ENCODE assay signal across 19 cellular contexts in the genomic region with DNA sequence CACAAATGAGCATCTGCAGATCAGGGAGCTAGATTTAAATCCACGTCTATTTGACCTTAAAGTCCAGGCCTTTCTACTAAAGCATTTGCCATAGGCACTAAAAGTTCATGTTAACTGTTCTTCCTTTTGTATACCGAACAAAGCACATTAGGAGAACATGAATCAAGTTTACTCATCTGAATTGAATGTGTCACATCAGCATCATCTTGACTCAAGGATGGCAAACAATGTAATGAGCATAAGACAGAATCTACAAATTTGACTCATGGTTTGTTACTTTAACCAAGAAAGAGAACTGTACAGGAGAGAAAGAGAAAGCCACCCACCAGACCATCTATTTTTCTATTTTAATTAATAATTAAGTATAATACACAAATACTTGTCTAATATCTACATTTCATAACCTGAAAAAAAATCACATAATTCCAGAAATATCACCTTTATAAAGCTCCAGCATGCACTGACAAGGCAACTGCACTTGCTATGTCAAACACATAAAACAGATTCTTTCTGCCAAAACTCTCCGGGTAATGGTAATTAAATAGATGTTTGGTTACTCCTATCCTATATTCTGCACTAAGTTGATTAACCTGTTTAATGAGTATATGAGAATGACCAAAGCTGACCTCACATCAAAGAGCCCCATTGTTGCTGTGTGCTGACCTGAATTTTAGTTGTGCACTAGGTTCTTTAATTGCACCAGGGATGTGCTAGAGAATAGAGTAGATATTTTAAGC. TPM values are rescaled to one million over a fixed set of nuclear protein-coding genes. Genes with fewer than 3 reads are reported as not detected.
A peak's percentile ranks its signal among the peaks of the same experiment; 100 is the strongest.
DNase-seq lines count a peak whose midpoint lies in the region; ATAC-seq and TF ChIP-seq lines count a peak whose summit lies in the region.
"Had no signal": no experiment of that assay in that cellular context is flagged by ENCODE, and none has a peak within 500 bp of the region (broad histone marks: within the 10 kb centered on the region; RNA-seq: fewer than 3 reads in every experiment).

No MANE protein-coding gene starts in this region.

- H3K27ac ChIP-seq in RWPE1 (no peak overlapping the region), GM23338 (ENCODE audit: low read depth) (no peak overlapping the region)
- H3K27ac ChIP-seq: heart right ventricle, spleen, tibial artery had no signal

- peaks cover 5% of the 10 kb centered on the region; the same call in 1 of the 2 replicates for H3K4me1 ChIP-seq in GM23338 (ENCODE audit: insufficient read depth)
- H3K4me1 ChIP-seq: heart right ventricle, spleen, tibial artery had no signal

- no peaks in the 10 kb centered on the region for H3K79me2 ChIP-seq in GM23338 (replicated peaks; ENCODE audit: insufficient read depth)

- no peaks in the 10 kb centered on the region for H3F3A ChIP-seq in GM23338 (replicated peaks; ENCODE audit: low read depth)

- H3K27me3 ChIP-seq in GM23338 (ENCODE audit: insufficient read depth): no peaks in the 10 kb centered on the region
- H3K27me3 ChIP-seq: spleen, tibial artery had no signal

- H3K4me2 ChIP-seq in GM23338: no peak overlapping the region

- DNase-seq in DMS53 (lab: John Stamatoyannopoulos, UW): peak; percentile 38
- DNase-seq in HCEC 1CT: peak; percentile 24
- peak; percentile 21 for DNase-seq in RWPE1 (ENCODE audit: low spot score)
- DNase-seq in foreskin fibroblast: peak; percentile 14 to 35
- DNase-seq in midbrain (lab: John Stamatoyannopoulos, UW): no peak
- DNase-seq in GM23338 (ENCODE audit: low spot score): no peak
- no peak for DNase-seq in hepatic stellate cell (ENCODE audit: low spot score)
- DNase-seq: activated B cell treated with CpG ODN at 0.5 μM for 24 hours; activated naive CD4-positive, alpha-beta T cell treated with anti-CD3 and anti-CD28 coated beads for 36 hours; GF-D8; heart right ventricle; NCI-H1417 treated with DMSO at 0.1 percent for 48 hours; posterior cingulate gyrus; spleen; tibial artery had no signal

- no peak overlapping the region for H3K4me3 Mint-ChIP-seq in GM23338
- H3K4me3 Mint-ChIP-seq: activated B cell treated with CpG ODN at 0.5 μM for 24 hours; activated naive CD4-positive, alpha-beta T cell treated with anti-CD3 and anti-CD28 coated beads for 36 hours; B cell; dendritic cell treated with granulocyte-macrophage colony-stimulating factor and Interleukin-4, amounts not matched to agents 40 ng/mL and 50 ng/mL, for 4 days; natural killer cell treated with Interleukin-12 subunit alpha and Interleukin-12 subunit beta and Interleukin-15 and Interleukin-18, amount 100 ng/mL, for 72 hours had no signal

- H3K36me3 ChIP-seq in GM23338 (ENCODE audit: insufficient read depth): no peaks in the 10 kb centered on the region
- H3K36me3 ChIP-seq: heart right ventricle, spleen, tibial artery had no signal

- no peaks in the 10 kb centered on the region for H4K20me1 ChIP-seq in GM23338 (replicated peaks; ENCODE audit: insufficient read depth)

- POLR2A ChIA-PET in RWPE1 (lab: Yijun Ruan, JAX; ENCODE audit: low non-redundant PET): no interaction called here

- peaks cover 14% of the 10 kb centered on the region for H3K4me1 Mint-ChIP-seq in GM23338
- H3K4me1 Mint-ChIP-seq: activated B cell treated with CpG ODN at 0.5 μM for 24 hours, B cell had no signal

- TF ChIP-seq CTCF in RWPE1 (conservative IDR thresholded peaks at IDR 0.05; ENCODE audit: low read depth) (no peak), foreskin fibroblast (IDR thresholded peaks at IDR 0.05; ENCODE audit: low read depth, low read length) (no peak), GM23338 (conservative IDR thresholded peaks at IDR 0.05; ENCODE audit: low read depth in 2 of 2) (no peak)

- H2AFZ ChIP-seq in GM23338: no peak overlapping the region

- peaks cover 7% of the 10 kb centered on the region for H3K27me3 Mint-ChIP-seq in GM23338 (ENCODE audit: insufficient read depth, low read depth, poor library complexity)
- H3K27me3 Mint-ChIP-seq: activated B cell treated with CpG ODN at 0.5 μM for 24 hours; B cell; dendritic cell treated with granulocyte-macrophage colony-stimulating factor and Interleukin-4, amounts not matched to agents 40 ng/mL and 50 ng/mL, for 4 days had no signal

- no peak overlapping the region for H3K4me3 ChIP-seq in foreskin fibroblast (ENCODE audit: low read depth in 1 of 2, low read length in 2 of 2)
- no peak overlapping the region for H3K4me3 ChIP-seq in GM23338
- H3K4me3 ChIP-seq: heart right ventricle, lung, spleen, tibial artery had no signal

- CTCF ChIA-PET in RWPE1 (lab: Yijun Ruan, JAX): interaction anchor here (0.5 kb wide), 1 partner anchor 74 kb away, joined by 3 read pairs; no protein-coding TSS in a partner anchor

- H3K9me3 Mint-ChIP-seq in GM23338: no peaks in the 10 kb centered on the region
- H3K9me3 Mint-ChIP-seq: activated B cell treated with CpG ODN at 0.5 μM for 24 hours; activated naive CD4-positive, alpha-beta T cell treated with anti-CD3 and anti-CD28 coated beads for 36 hours; dendritic cell treated with granulocyte-macrophage colony-stimulating factor and Interleukin-4, amounts not matched to agents 40 ng/mL and 50 ng/mL, for 4 days; natural killer cell treated with Interleukin-12 subunit alpha and Interleukin-12 subunit beta and Interleukin-15 and Interleukin-18, amount 100 ng/mL, for 72 hours had no signal

- no peak for ATAC-seq in GM23338
- ATAC-seq: heart right ventricle; natural killer cell treated with Interleukin-12 subunit alpha and Interleukin-12 subunit beta and Interleukin-15 and Interleukin-18, amount 100 ng/mL, for 72 hours had no signal

- H3K9me2 ChIP-seq in GM23338 (ENCODE audit: insufficient read depth): no peaks in the 10 kb centered on the region

- H3K36me3 Mint-ChIP-seq in GM23338 (ENCODE audit: low read depth): no peaks in the 10 kb centered on the region
- H3K36me3 Mint-ChIP-seq: natural killer cell treated with Interleukin-12 subunit alpha and Interleukin-12 subunit beta and Interleukin-15 and Interleukin-18, amount 100 ng/mL, for 72 hours had no signal

- no peak overlapping the region for H3K27ac Mint-ChIP-seq in GM23338
- H3K27ac Mint-ChIP-seq: activated B cell treated with CpG ODN at 0.5 μM for 24 hours; activated naive CD4-positive, alpha-beta T cell treated with anti-CD3 and anti-CD28 coated beads for 36 hours; B cell; dendritic cell treated with granulocyte-macrophage colony-stimulating factor and Interleukin-4, amounts not matched to agents 40 ng/mL and 50 ng/mL, for 4 days; natural killer cell treated with Interleukin-12 subunit alpha and Interleukin-12 subunit beta and Interleukin-15 and Interleukin-18, amount 100 ng/mL, for 72 hours had no signal

TF ChIP-seq in GM23338, 12 proteins besides CTCF, POLR2A, EP300 and RAD21 (continues in another document):
- TF ChIP-seq, protein P1, sequence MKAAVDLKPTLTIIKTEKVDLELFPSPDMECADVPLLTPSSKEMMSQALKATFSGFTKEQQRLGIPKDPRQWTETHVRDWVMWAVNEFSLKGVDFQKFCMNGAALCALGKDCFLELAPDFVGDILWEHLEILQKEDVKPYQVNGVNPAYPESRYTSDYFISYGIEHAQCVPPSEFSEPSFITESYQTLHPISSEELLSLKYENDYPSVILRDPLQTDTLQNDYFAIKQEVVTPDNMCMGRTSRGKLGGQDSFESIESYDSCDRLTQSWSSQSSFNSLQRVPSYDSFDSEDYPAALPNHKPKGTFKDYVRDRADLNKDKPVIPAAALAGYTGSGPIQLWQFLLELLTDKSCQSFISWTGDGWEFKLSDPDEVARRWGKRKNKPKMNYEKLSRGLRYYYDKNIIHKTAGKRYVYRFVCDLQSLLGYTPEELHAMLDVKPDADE (IDR thresholded peaks at IDR 0.05): no peak
- TF ChIP-seq ZNF114 (CRISPR knock-in tag; IDR thresholded peaks at IDR 0.05): no peak
- TF ChIP-seq NANOG (IDR thresholded peaks at IDR 0.05; ENCODE audit: borderline replicate concordance): no peak
- TF ChIP-seq JUNB (IDR thresholded peaks at IDR 0.05; ENCODE audit: unreplicated experiment): no peak
- TF ChIP-seq ZNF331 (CRISPR knock-in tag; IDR thresholded peaks at IDR 0.05; ENCODE audit: low read depth): no peak
- no peak for TF ChIP-seq EZH2phosphoT487 (IDR thresholded peaks at IDR 0.05; ENCODE audit: unreplicated experiment)
- TF ChIP-seq, protein P2, sequence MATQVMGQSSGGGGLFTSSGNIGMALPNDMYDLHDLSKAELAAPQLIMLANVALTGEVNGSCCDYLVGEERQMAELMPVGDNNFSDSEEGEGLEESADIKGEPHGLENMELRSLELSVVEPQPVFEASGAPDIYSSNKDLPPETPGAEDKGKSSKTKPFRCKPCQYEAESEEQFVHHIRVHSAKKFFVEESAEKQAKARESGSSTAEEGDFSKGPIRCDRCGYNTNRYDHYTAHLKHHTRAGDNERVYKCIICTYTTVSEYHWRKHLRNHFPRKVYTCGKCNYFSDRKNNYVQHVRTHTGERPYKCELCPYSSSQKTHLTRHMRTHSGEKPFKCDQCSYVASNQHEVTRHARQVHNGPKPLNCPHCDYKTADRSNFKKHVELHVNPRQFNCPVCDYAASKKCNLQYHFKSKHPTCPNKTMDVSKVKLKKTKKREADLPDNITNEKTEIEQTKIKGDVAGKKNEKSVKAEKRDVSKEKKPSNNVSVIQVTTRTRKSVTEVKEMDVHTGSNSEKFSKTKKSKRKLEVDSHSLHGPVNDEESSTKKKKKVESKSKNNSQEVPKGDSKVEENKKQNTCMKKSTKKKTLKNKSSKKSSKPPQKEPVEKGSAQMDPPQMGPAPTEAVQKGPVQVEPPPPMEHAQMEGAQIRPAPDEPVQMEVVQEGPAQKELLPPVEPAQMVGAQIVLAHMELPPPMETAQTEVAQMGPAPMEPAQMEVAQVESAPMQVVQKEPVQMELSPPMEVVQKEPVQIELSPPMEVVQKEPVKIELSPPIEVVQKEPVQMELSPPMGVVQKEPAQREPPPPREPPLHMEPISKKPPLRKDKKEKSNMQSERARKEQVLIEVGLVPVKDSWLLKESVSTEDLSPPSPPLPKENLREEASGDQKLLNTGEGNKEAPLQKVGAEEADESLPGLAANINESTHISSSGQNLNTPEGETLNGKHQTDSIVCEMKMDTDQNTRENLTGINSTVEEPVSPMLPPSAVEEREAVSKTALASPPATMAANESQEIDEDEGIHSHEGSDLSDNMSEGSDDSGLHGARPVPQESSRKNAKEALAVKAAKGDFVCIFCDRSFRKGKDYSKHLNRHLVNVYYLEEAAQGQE (IDR thresholded peaks at IDR 0.05; ENCODE audit: unreplicated experiment): no peak
- TF ChIP-seq EZH2 (IDR thresholded peaks at IDR 0.05; ENCODE audit: low read depth, unreplicated experiment): no peak
- no peak for TF ChIP-seq POLR2AphosphoS5 (IDR thresholded peaks at IDR 0.05; ENCODE audit: low read depth)
- no peak for TF ChIP-seq CREB1 (CRISPR knock-in tag; IDR thresholded peaks at IDR 0.05; ENCODE audit: low read depth)
- TF ChIP-seq STAT1 (IDR thresholded peaks at IDR 0.05; ENCODE audit: unreplicated experiment): no peak

RNA-seq across cellular contexts. Expression of a gene that starts 42.4 kb away (rescaled TPM):
- total RNA-seq in GM23338 (2014; rRNA removed; shearing (Covaris generic)): 0.23 and 0.73 TPM in 2 replicates
- 0.50 and 1.0 TPM in 2 replicates for polyA plus RNA-seq in GM23338 (2016; fragmentation: Nextera tagmentation; extraction: Ambion mirVana)

Comparison
In these comparisons a context has a peak if more than half of its experiments do, and no peak if none do; other contexts are left out.
1. DNase-seq: peak in DMS53 (single experiment), HCEC 1CT (single experiment), RWPE1 (single experiment) and foreskin fibroblast (2 of 2); none in midbrain (single experiment), GM23338 (single experiment) and hepatic stellate cell (single experiment).